In genomic region chr14:19337232-19338059, GRCh38 we compare ENCODE assay signal across 8 cellular contexts.
A peak's percentile ranks its signal among the peaks of the same experiment; 100 is the strongest.
DNase-seq lines count a peak whose midpoint lies in the region; ATAC-seq, FAIRE-seq and TF ChIP-seq lines count a peak whose summit lies in the region.
"Not testable (repeated sequence)": the region's sequence is repeated elsewhere in the genome, so short reads cannot be mapped to it uniquely, and the experiment has no call there.

No MANE protein-coding gene starts in this region.

- H3K9ac ChIP-seq in SK-N-SH; mammary epithelial cell (ENCODE audit: insufficient read depth, low read length): not testable (repeated sequence)

- H3K27me3 Mint-ChIP-seq in naive thymus-derived CD4-positive, alpha-beta T cell: not testable (repeated sequence)

- H4K20me1 ChIP-seq in SK-N-SH (ENCODE audit: insufficient read depth); mammary epithelial cell (ENCODE audit: insufficient read depth, low read length): not testable (repeated sequence)

- intact Hi-C loops in mammary epithelial cell (cut with micrococcal nuclease); left ventricle myocardium superior (cut with micrococcal nuclease); naive thymus-derived CD4-positive, alpha-beta T cell (cut with micrococcal nuclease): not testable (repeated sequence)

- BruUV-seq in mammary epithelial cell (replicated peaks; lab: Mats Ljungman, UMichigan): TSS peak; percentile 28

- not testable (repeated sequence) for H2AFZ ChIP-seq in SK-N-SH (ENCODE audit: low read depth); mammary epithelial cell (ENCODE audit: low read depth, low read length)

- TF ChIP-seq EP300 in A549 (IDR thresholded peaks at IDR 0.05); SK-N-SH (IDR thresholded peaks at IDR 0.05; ENCODE audit: borderline replicate concordance in 1 of 2, low read depth in 1 of 2, low read length in 1 of 2): not testable (repeated sequence)

- H3K27me3 ChIP-seq in HL-60 (ENCODE audit: insufficient read depth, poor library complexity, severe bottlenecking); SK-N-SH (ENCODE audit: insufficient read depth); mammary epithelial cell (ENCODE audit: insufficient read depth, low read length); naive thymus-derived CD4-positive, alpha-beta T cell (ENCODE audit: control insufficient read depth in 2 of 2, insufficient read depth in 2 of 2, low read length in 2 of 2): not testable (repeated sequence)

- H3K4me1 ChIP-seq in A549; SK-N-SH (ENCODE audit: control insufficient read depth in 1 of 2, insufficient read depth in 2 of 2, low read depth in 1 of 2, low read length in 1 of 2); mammary epithelial cell (ENCODE audit: insufficient read depth, low read length); naive thymus-derived CD4-positive, alpha-beta T cell (ENCODE audit: control insufficient read depth in 2 of 2, insufficient read depth in 2 of 2, low read length in 2 of 2): not testable (repeated sequence)

- not testable (repeated sequence) for H3K9me3 ChIP-seq in A549; SK-N-SH; mammary epithelial cell (replicated peaks; ENCODE audit: insufficient read depth, low read length); naive thymus-derived CD4-positive, alpha-beta T cell (ENCODE audit: control insufficient read depth in 2 of 3, low read length in 3 of 3)

- not testable (repeated sequence) for TF ChIP-seq CTCF in A549 (IDR thresholded peaks at IDR 0.05); HL-60 (IDR thresholded peaks at IDR 0.05; ENCODE audit: insufficient read depth, low read length); SK-N-SH (IDR thresholded peaks at IDR 0.05); mammary epithelial cell (conservative IDR thresholded peaks at IDR 0.05 in 1 of 2, IDR thresholded peaks at IDR 0.05 in 1 of 2; ENCODE audit: extremely low read depth in 1 of 2, insufficient read depth in 1 of 2, low read depth in 1 of 2, low read length in 2 of 2)

- not testable (repeated sequence) for H3K36me3 Mint-ChIP-seq in naive thymus-derived CD4-positive, alpha-beta T cell

- TF ChIP-seq RAD21 in A549 (conservative IDR thresholded peaks at IDR 0.05 in 1 of 2, IDR thresholded peaks at IDR 0.05 in 1 of 2); SK-N-SH (IDR thresholded peaks at IDR 0.05; ENCODE audit: low read length): not testable (repeated sequence)

- CTCF ChIA-PET in A549 (lab: Yijun Ruan, JAX); SK-N-SH (lab: Yijun Ruan, JAX); mammary epithelial cell (lab: Charles Lee; ENCODE audit: low non-redundant PET); naive thymus-derived CD4-positive, alpha-beta T cell (lab: Charles Lee): not testable (repeated sequence)

- DNase-seq in A549 (ENCODE audit: low read depth in 1 of 2, low spot score in 1 of 2); HL-60 (ENCODE audit: low read depth in 1 of 2, low spot score in 1 of 2); SK-N-SH; mammary epithelial cell; left ventricle myocardium superior; naive thymus-derived CD4-positive, alpha-beta T cell; stimulated activated naive CD8-positive, alpha-beta T cell treated with anti-CD3 and anti-CD28 coated beads, Interleukin-15, Interleukin-2, amounts not matched to agents 100 U/mL and 50 U/mL, for 24 hours: not testable (repeated sequence)

- H3K27ac Mint-ChIP-seq in naive thymus-derived CD4-positive, alpha-beta T cell: not testable (repeated sequence)

- H3K4me1 Mint-ChIP-seq in naive thymus-derived CD4-positive, alpha-beta T cell: not testable (repeated sequence)

- not testable (repeated sequence) for H3K4me3 ChIP-seq in A549; mammary epithelial cell (replicated peaks in 1 of 3; ENCODE audit: insufficient read depth in 1 of 3, low read depth in 2 of 3, low read length in 3 of 3); naive thymus-derived CD4-positive, alpha-beta T cell (ENCODE audit: low read length)
- 0 out of 2 replicates have a peak overlapping the region, but pooled peaks have one; percentile 23 for H3K4me3 ChIP-seq in HL-60 (replicated peaks; ENCODE audit: insufficient read depth, low read length)
- peak overlapping the region; percentile 29 to 50; a peak in 3 of 4 replicates for H3K4me3 ChIP-seq in SK-N-SH (ENCODE audit: low read depth in 2 of 2, low read length in 1 of 2)

- not testable (repeated sequence) for H3K36me3 ChIP-seq in SK-N-SH (replicated peaks in 1 of 2; ENCODE audit: control insufficient read depth in 1 of 2, insufficient read depth in 2 of 2, low read length in 1 of 2); mammary epithelial cell (ENCODE audit: insufficient read depth, low read length); naive thymus-derived CD4-positive, alpha-beta T cell (ENCODE audit: control insufficient read depth in 2 of 3, insufficient read depth in 3 of 3, low read length in 3 of 3)

- H3K4me2 ChIP-seq in A549 (peak overlapping the region; percentile 59; the same call in 2 of the 3 replicates), SK-N-SH (0 out of 2 replicates have a peak overlapping the region, but pooled peaks have one; percentile 57)
- not testable (repeated sequence) for H3K4me2 ChIP-seq in mammary epithelial cell (ENCODE audit: insufficient read depth, low read depth, low read length)

- FAIRE-seq in A549 (lab: Jason Lieb, UNC): not testable (repeated sequence)

- not testable (repeated sequence) for H3K4me3 Mint-ChIP-seq in naive thymus-derived CD4-positive, alpha-beta T cell

- H3K79me2 ChIP-seq in SK-N-SH (ENCODE audit: insufficient read depth); mammary epithelial cell (ENCODE audit: insufficient read depth, low read length): not testable (repeated sequence)

- POLR2A ChIA-PET in A549 (lab: Yijun Ruan, JAX); SK-N-SH (lab: Yijun Ruan, JAX); naive thymus-derived CD4-positive, alpha-beta T cell (lab: Charles Lee): not testable (repeated sequence)

- not testable (repeated sequence) for H3K9me3 Mint-ChIP-seq in naive thymus-derived CD4-positive, alpha-beta T cell

- ATAC-seq in A549 (peak; percentile 99 to 100), GM21367 (IDR thresholded peaks at IDR 0.05; ENCODE audit: unreplicated experiment) (peak; percentile 73), left ventricle myocardium superior (peak; percentile 95)
- peak; percentile 34 for ATAC-seq in naive thymus-derived CD4-positive, alpha-beta T cell
- ATAC-seq in stimulated activated naive CD8-positive, alpha-beta T cell treated with anti-CD3 and anti-CD28 coated beads, Interleukin-15, Interleukin-2, amounts not matched to agents 100 U/mL and 50 U/mL, for 24 hours: peak; percentile 32

- peak overlapping the region; percentile 58 to 83; a peak in 3 of 6 replicates for H3K27ac ChIP-seq in A549
- H3K27ac ChIP-seq in HL-60 (replicated peaks); SK-N-SH (ENCODE audit: low read depth in 2 of 2, low read length in 1 of 2); mammary epithelial cell (ENCODE audit: insufficient read depth, low read depth, low read length); naive thymus-derived CD4-positive, alpha-beta T cell (ENCODE audit: low read depth, low read length): not testable (repeated sequence)

- not testable (repeated sequence) for TF ChIP-seq POLR2A in A549 (IDR thresholded peaks at IDR 0.05; ENCODE audit: low read length)

- H3K9me2 ChIP-seq in SK-N-SH: not testable (repeated sequence)

- WGBS in A549 (ENCODE audit: missing lambda C conversion rate): 13% methylated on average over 3 of the region's 49 CpGs
- WGBS in SK-N-SH (ENCODE audit: low lambda C conversion rate): no CpG with 5 or more reads among the region's 49 CpGs
- no CpG with 5 or more reads among the region's 49 CpGs for WGBS in mammary epithelial cell (ENCODE audit: low coverage, missing lambda C conversion rate)

- H3F3A ChIP-seq in SK-N-SH (replicated peaks; ENCODE audit: insufficient read depth): not testable (repeated sequence)

- in situ Hi-C loops in mammary epithelial cell (cut with MboI; ENCODE audit: low sequenced_read_pairs in 2 of 2): not testable (repeated sequence)

- dilution Hi-C loops in mammary epithelial cell (cut with HindIII; ENCODE audit: low sequenced_read_pairs): not testable (repeated sequence)

Comparison
In these comparisons a context has a peak if more than half of its experiments do, and no peak if none do; other contexts are left out.
1. ATAC-seq: peak in every context shown above with its lines; median percentile 100 in A549; 95 in left ventricle myocardium superior; 73 in GM21367; 34 in naive thymus-derived CD4-positive, alpha-beta T cell; 32 in stimulated activated naive CD8-positive, alpha-beta T cell treated with anti-CD3 and anti-CD28 coated beads, Interleukin-15, Interleukin-2, amounts not matched to agents 100 U/mL and 50 U/mL, for 24 hours.